Comparison of ENCODE assay signal across 8 cellular contexts in genomic region chr15:98953000-98953776, GRCh38. TPM values are rescaled to one million over a fixed set of nuclear protein-coding genes. Genes with fewer than 3 reads are reported as not detected.
DNase-seq lines count a peak whose midpoint lies in the region; ATAC-seq, FAIRE-seq and TF ChIP-seq lines count a peak whose summit lies in the region.
"Had no signal": no experiment of that assay in that cellular context is flagged by ENCODE, and none has a peak within 500 bp of the region (broad histone marks: within the 10 kb centered on the region; RNA-seq: fewer than 3 reads in every experiment).

No MANE protein-coding gene starts in this region.

- peak overlapping the region in 52 of 59 donors; percentile 11 to 95 (median 84) for H3K27ac ChIP-seq in dorsolateral prefrontal cortex

- intact Hi-C loops in dorsolateral prefrontal cortex (cut with DNase I) = no loop called here

- H3K27me3 ChIP-seq in dorsolateral prefrontal cortex = no peaks in the 10 kb centered on the region

- no peak for FAIRE-seq in D721Med (lab: Jason Lieb, UNC)
- FAIRE-seq: endometrium had no signal

- no peak for DNase-seq in dorsolateral prefrontal cortex
- DNase-seq in stimulated activated CD8-positive, alpha-beta memory T cell treated with anti-CD3 and anti-CD28 coated beads, Interleukin-15, amount 100 ng/mL, for 48 hours (ENCODE audit: low read depth in 2 of 2) = peak; percentile 28 to 40
- no peak for DNase-seq in NCI-H2081 treated with DMSO at 0.1 percent for 48 hours (lab: John Stamatoyannopoulos, UW)
- DNase-seq in D721Med (ENCODE audit: insufficient read length, low spot score) = no peak
- no peak for DNase-seq in iPS-NIHi7 (ENCODE audit: extremely low spot score)

- no peak for TF ChIP-seq CTCF in dorsolateral prefrontal cortex (IDR thresholded peaks at IDR 0.05 in 54 of 56, conservative IDR thresholded peaks at IDR 0.05 in 2 of 56; ENCODE audit: low read depth in 1 of 56, partially characterized antibody in 56 of 56)
- TF ChIP-seq CTCF in D721Med (IDR thresholded peaks at IDR 0.05; ENCODE audit: insufficient read depth, missing control alignments) = no peak

- ATAC-seq in GM19043 (IDR thresholded peaks at IDR 0.05; ENCODE audit: low read depth, unreplicated experiment) = peak; percentile 38
- ATAC-seq in HG03159 (IDR thresholded peaks at IDR 0.05; ENCODE audit: unreplicated experiment) = peak; percentile 39

- H3K4me3 ChIP-seq in dorsolateral prefrontal cortex = no peak overlapping the region

RNA-seq across cellular contexts. Expression of gene PGPEP1L, which starts 54.4 kb away (rescaled TPM):
- 1 to 10 TPM in 66 of 120 experiments, under 1 TPM in 41, not detected in 13; 0.36 to 3.0 (median 1.2) TPM for total RNA-seq in dorsolateral prefrontal cortex

Comparison
In these comparisons a context has a peak if more than half of its experiments do, and no peak if none do; other contexts are left out.
1. DNase-seq: peak in stimulated activated CD8-positive, alpha-beta memory T cell treated with anti-CD3 and anti-CD28 coated beads, Interleukin-15, amount 100 ng/mL, for 48 hours (2 of 2); none in dorsolateral prefrontal cortex (0 of 10), NCI-H2081 treated with DMSO at 0.1 percent for 48 hours (single experiment), D721Med (single experiment) and iPS-NIHi7 (single experiment).